In the genomic region with DNA sequence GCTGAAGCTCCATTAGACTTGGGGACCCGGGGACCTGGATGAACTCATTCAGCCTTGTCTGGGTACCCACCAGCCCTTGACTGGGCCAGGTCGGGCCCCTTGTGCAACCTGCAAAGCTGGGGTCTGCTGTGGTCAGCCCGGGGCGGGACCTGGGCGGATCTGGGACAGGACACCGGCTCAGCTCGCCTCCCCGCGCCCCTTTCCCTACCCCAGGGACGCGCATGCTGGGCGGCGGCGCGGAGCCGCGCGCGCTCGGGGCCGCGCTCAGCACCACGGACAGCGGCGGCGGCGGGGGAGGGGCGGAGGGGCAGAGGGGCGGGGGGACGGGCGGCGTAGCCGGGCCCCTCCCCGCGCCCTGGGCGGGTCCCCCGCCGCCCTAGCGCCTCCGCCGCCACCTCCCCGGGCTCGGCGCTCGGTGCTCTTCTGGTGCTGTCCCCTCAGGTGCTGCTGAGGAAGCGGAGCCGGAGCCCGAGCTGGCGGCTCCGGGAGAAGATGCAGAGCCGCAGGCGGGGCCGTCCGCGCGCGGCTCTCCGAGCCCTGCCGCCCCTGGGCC, we compare ENCODE assay signal across 9 cellular contexts. TPM values are rescaled to one million over a fixed set of nuclear protein-coding genes. Genes with fewer than 3 reads are reported as not detected.
A peak's percentile ranks its signal among the peaks of the same experiment; 100 is the strongest.
DNase-seq lines count a peak whose midpoint lies in the region; ATAC-seq and TF ChIP-seq lines count a peak whose summit lies in the region.
"Had no signal": no experiment of that assay in that cellular context is flagged by ENCODE, and none has a peak within 500 bp of the region (broad histone marks: within the 10 kb centered on the region; RNA-seq: fewer than 3 reads in every experiment).

No MANE protein-coding gene starts in this region.

- WGBS in mammary epithelial cell (ENCODE audit: low coverage, missing lambda C conversion rate): 4% methylated on average over 14 of the region's 59 CpGs

- no peak overlapping the region for H3K9ac ChIP-seq in HUES6 (ENCODE audit: low read length)
- H3K9ac ChIP-seq in mammary epithelial cell (ENCODE audit: insufficient read depth, low read length): no peak overlapping the region

- peaks cover 21% of the 10 kb centered on the region for H3K36me3 ChIP-seq in HUES6 (ENCODE audit: control insufficient read depth, insufficient read depth, low read length)
- no peaks in the 10 kb centered on the region for H3K36me3 ChIP-seq in mammary epithelial cell (ENCODE audit: insufficient read depth, low read length)

- ATAC-seq in left lobe of liver: peak; percentile 60
- ATAC-seq in HG02588 (IDR thresholded peaks at IDR 0.05; ENCODE audit: unreplicated experiment): no peak
- no peak for ATAC-seq in HG03521 (IDR thresholded peaks at IDR 0.05; ENCODE audit: unreplicated experiment)
- ATAC-seq in GM19455 (IDR thresholded peaks at IDR 0.05; ENCODE audit: unreplicated experiment): no peak

- no peak overlapping the region for H2AFZ ChIP-seq in mammary epithelial cell (ENCODE audit: low read depth, low read length)

- TF ChIP-seq CTCF in mammary epithelial cell (conservative IDR thresholded peaks at IDR 0.05 in 1 of 2, IDR thresholded peaks at IDR 0.05 in 1 of 2; ENCODE audit: extremely low read depth in 1 of 2, insufficient read depth in 1 of 2, low read depth in 1 of 2, low read length in 2 of 2): no peak

- H3K27ac ChIP-seq in HUES6 (ENCODE audit: low read depth, low read length) (no peak overlapping the region), mammary epithelial cell (ENCODE audit: insufficient read depth, low read depth, low read length) (no peak overlapping the region)

- BruUV-seq in mammary epithelial cell (replicated peaks; lab: Mats Ljungman, UMichigan): no TSS peak

- CTCF ChIA-PET in mammary epithelial cell (lab: Charles Lee; ENCODE audit: low non-redundant PET): no interaction called here

- in situ Hi-C loops in mammary epithelial cell (cut with MboI; ENCODE audit: low sequenced_read_pairs in 2 of 2): loop anchor here in 1 of 2 donors (25.0 kb wide), 1 partner anchor 90 kb away; the partner anchor contains the start of gene CTCF

- peak; percentile 49 for DNase-seq in AG08395 (ENCODE audit: low spot score)
- DNase-seq in mammary epithelial cell: peak; percentile 39
- no peak for DNase-seq in left lobe of liver (ENCODE audit: low spot score)
- DNase-seq in T-helper 2 cell: no peak
- DNase-seq: activated CD4-positive, alpha-beta T cell treated with anti-CD3 and anti-CD28 coated beads for 4 hours had no signal

- peaks cover 4% of the 10 kb centered on the region for H4K20me1 ChIP-seq in mammary epithelial cell (ENCODE audit: insufficient read depth, low read length)

- peaks cover 3% of the 10 kb centered on the region for H3K4me1 ChIP-seq in HUES6 (ENCODE audit: control insufficient read depth, insufficient read depth, low read length)
- H3K4me1 ChIP-seq in mammary epithelial cell (ENCODE audit: insufficient read depth, low read length): peaks cover 9% of the 10 kb centered on the region

- intact Hi-C loops in mammary epithelial cell (cut with micrococcal nuclease): no loop called here

- dilution Hi-C loops in mammary epithelial cell (cut with HindIII; ENCODE audit: low sequenced_read_pairs): no loop called here

- peak overlapping the region; percentile 86 for H3K4me3 ChIP-seq in HUES6 (ENCODE audit: low read depth, low read length)
- peak overlapping the region in 2 of 3 experiments; percentile 36 to 43 for H3K4me3 ChIP-seq in mammary epithelial cell (replicated peaks in 1 of 3; ENCODE audit: insufficient read depth in 1 of 3, low read depth in 2 of 3, low read length in 3 of 3)

- no peaks in the 10 kb centered on the region for H3K79me2 ChIP-seq in mammary epithelial cell (ENCODE audit: insufficient read depth, low read length)

- H3K27me3 ChIP-seq in HUES6 (ENCODE audit: control insufficient read depth, insufficient read depth, low read length) (peaks cover 49% of the 10 kb centered on the region), mammary epithelial cell (ENCODE audit: insufficient read depth, low read length) (peaks cover 34% of the 10 kb centered on the region)

- H3K9me3 ChIP-seq in HUES6 (ENCODE audit: control insufficient read depth, insufficient read depth, low read depth, low read length) (no peaks in the 10 kb centered on the region), mammary epithelial cell (replicated peaks; ENCODE audit: insufficient read depth, low read length) (no peaks in the 10 kb centered on the region)

- H3K4me2 ChIP-seq in mammary epithelial cell (ENCODE audit: insufficient read depth, low read depth, low read length): peak overlapping the region; percentile 92

RNA-seq across cellular contexts. Expression of gene ACD, which starts 7.4 kb away (rescaled TPM):
- total RNA-seq in mammary epithelial cell (10 to 100 TPM; 15.5 to 39.8 TPM), left lobe of liver (5.0 TPM)
- polyA plus RNA-seq in mammary epithelial cell: 34.5 TPM
- polyA minus RNA-seq in mammary epithelial cell: 53.2 TPM

RNA-seq across cellular contexts. Expression of gene CARMIL2, which starts 7.7 kb away (rescaled TPM):
- total RNA-seq in mammary epithelial cell: 1 to 10 TPM in 1 of 2 donors, not detected in 1; 2.9 TPM
- 0.05 TPM for polyA plus RNA-seq in mammary epithelial cell
- not detected for polyA minus RNA-seq in mammary epithelial cell
- 1.1 TPM for total RNA-seq in left lobe of liver

RNA-seq across cellular contexts. Expression of gene PARD6A, which starts 8.1 kb away (rescaled TPM):
- total RNA-seq in mammary epithelial cell: under 1 TPM; 0.40 to 0.67 TPM
- polyA plus RNA-seq in mammary epithelial cell: 0.59 TPM
- 4.5 TPM for polyA minus RNA-seq in mammary epithelial cell
- 3.4 TPM for total RNA-seq in left lobe of liver

RNA-seq across cellular contexts. Expression of gene ENKD1, which starts 13.9 kb away (rescaled TPM):
- 10 to 100 TPM in 1 of 2 donors, 1 to 10 TPM in 1; 6.2 to 13.4 TPM for total RNA-seq in mammary epithelial cell
- polyA plus RNA-seq in mammary epithelial cell: 9.3 TPM
- 0.98 TPM for polyA minus RNA-seq in mammary epithelial cell
- total RNA-seq in left lobe of liver: 10.6 TPM

RNA-seq across cellular contexts. Expression of gene C16orf86, which starts 14.0 kb away (rescaled TPM):
- total RNA-seq in mammary epithelial cell: 1 to 10 TPM in 1 of 2 donors, under 1 TPM in 1; 0.75 to 1.7 TPM
- polyA plus RNA-seq in mammary epithelial cell: 0.80 TPM
- 0.62 TPM for polyA minus RNA-seq in mammary epithelial cell
- 5.5 TPM for total RNA-seq in left lobe of liver

Comparison
In these comparisons a context has a peak if more than half of its experiments do, and no peak if none do; other contexts are left out.
1. DNase-seq: peak in AG08395 (single experiment) and mammary epithelial cell (single experiment); none in left lobe of liver (single experiment) and T-helper 2 cell (0 of 5).